20 cellular contexts compared by ENCODE assay signal in genomic region chr4:16608611-16609125, GRCh38.
"Had no signal": no experiment of that assay in that cellular context is flagged by ENCODE, and none has a peak within 500 bp of the region (broad histone marks: within the 10 kb centered on the region; RNA-seq: fewer than 3 reads in every experiment).

No MANE protein-coding gene starts in this region.

- H3K27me3 ChIP-seq: esophagus squamous epithelium, gastroesophageal sphincter, ovary, right atrium auricular region, tibial artery, upper lobe of left lung had no signal

- ATAC-seq: effector memory CD8-positive, alpha-beta T cell; gastroesophageal sphincter; naive thymus-derived CD4-positive, alpha-beta T cell; stimulated activated effector memory CD8-positive, alpha-beta T cell treated with anti-CD3 and anti-CD28 coated beads, Interleukin-12 subunit alpha, Interleukin-12 subunit beta, amount 100 ng/mL, for 72 hours; stimulated activated naive CD8-positive, alpha-beta T cell treated with anti-CD3 and anti-CD28 coated beads, Interleukin-15, Interleukin-2, amounts not matched to agents 100 U/mL and 50 U/mL, for 24 hours had no signal

- H3K4me1 ChIP-seq: esophagus squamous epithelium, tibial artery had no signal

- H3K27ac ChIP-seq: epithelial cell of prostate, esophagus squamous epithelium, gastroesophageal sphincter, left ventricle myocardium inferior, ovary, right atrium auricular region, tibial artery, upper lobe of left lung had no signal

- H3K36me3 ChIP-seq: esophagus squamous epithelium, gastroesophageal sphincter, left ventricle myocardium inferior, ovary, right atrium auricular region, tibial artery, upper lobe of left lung had no signal

- H3K4me2 ChIP-seq: smooth muscle cell had no signal

- H3K4me3 ChIP-seq: esophagus squamous epithelium, gastroesophageal sphincter, left ventricle myocardium inferior, lung, ovary, right atrium auricular region, smooth muscle cell, tibial artery, upper lobe of left lung had no signal

- H3K9me3 ChIP-seq: esophagus squamous epithelium, gastroesophageal sphincter, right atrium auricular region, tibial artery, upper lobe of left lung had no signal

- DNase-seq: cerebellar nuclear complex; effector memory CD8-positive, alpha-beta T cell; esophagus squamous epithelium; foreskin fibroblast; glutamatergic neuron; left ventricle myocardium inferior; naive thymus-derived CD4-positive, alpha-beta T cell; ovary; stimulated activated CD4-positive, alpha-beta T cell treated with anti-CD3 and anti-CD28 coated beads, Interleukin-4, amount 100 ng/mL, for 1 hour; stimulated activated CD8-positive, alpha-beta memory T cell treated with anti-CD3 and anti-CD28 coated beads, Interleukin-4, amount 100 ng/mL, for 48 hours; stimulated activated naive CD8-positive, alpha-beta T cell treated with anti-CD3 and anti-CD28 coated beads, Interleukin-15, Interleukin-2, amounts not matched to agents 100 U/mL and 50 U/mL, for 24 hours; tibial artery had no signal

- FAIRE-seq: colon had no signal
